Comparison of ENCODE assay signal across 8 cellular contexts in the genomic region with DNA sequence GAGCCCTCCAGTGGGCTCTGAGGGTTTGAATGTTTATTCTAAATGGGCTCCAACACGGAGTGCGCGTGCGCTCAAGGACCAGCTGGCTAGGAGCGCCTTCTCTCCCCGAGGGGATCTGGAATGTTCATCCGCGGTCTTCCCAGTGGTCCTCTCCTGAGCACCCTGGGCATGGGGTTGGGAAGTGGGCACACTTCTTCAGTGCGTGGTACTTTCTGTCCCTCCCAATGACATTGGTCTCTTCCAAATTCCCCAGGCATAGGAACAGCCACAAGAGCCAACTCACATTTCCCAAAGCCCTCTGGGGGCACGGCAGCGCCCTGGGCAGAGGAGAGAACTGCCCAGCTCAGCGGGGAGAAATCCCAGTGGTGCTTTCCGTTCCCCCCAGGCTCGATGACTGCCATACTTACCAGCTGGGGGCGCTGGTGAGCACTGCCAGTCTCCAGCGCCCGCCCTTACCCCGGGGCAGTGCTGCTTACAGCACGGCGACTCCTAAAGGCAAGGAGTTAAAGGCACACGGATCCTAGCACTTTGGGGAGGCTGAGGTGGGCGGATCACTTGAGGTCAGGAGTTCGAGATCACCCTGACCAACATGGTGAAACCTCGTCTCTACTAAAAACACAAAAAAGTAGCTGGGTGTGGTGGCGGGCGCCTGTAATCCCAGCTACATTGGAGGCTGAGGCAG. TPM values are rescaled to one million over a fixed set of nuclear protein-coding genes. Genes with fewer than 3 reads are reported as not detected.
DNase-seq lines count a peak whose midpoint lies in the region; ATAC-seq, FAIRE-seq and TF ChIP-seq lines count a peak whose summit lies in the region.

No MANE protein-coding gene starts in this region.

- H3K27me3 ChIP-seq in ACC112 (ENCODE audit: insufficient read depth, low read length) (peaks cover 20% of the 10 kb centered on the region), HCT116 (ENCODE audit: insufficient read depth, low read length) (no peaks in the 10 kb centered on the region), K562 (ENCODE audit: control insufficient read depth in 2 of 2, insufficient read depth in 2 of 2, low read length in 2 of 2) (no peaks in the 10 kb centered on the region), skeletal muscle satellite cell (ENCODE audit: control insufficient read depth, insufficient read depth, low read length) (peaks cover 34% of the 10 kb centered on the region)

- ATAC-seq in HCT116: peak; percentile 88
- peak; percentile 91 for ATAC-seq in K562
- ATAC-seq in HG02973 (IDR thresholded peaks at IDR 0.05; ENCODE audit: unreplicated experiment): no peak

- H3K9ac ChIP-seq in HCT116 (ENCODE audit: low read length) (peak overlapping the region; percentile 44), K562 (ENCODE audit: insufficient read depth in 1 of 2, low read depth in 2 of 2, low read length in 2 of 2) (peak overlapping the region; percentile 59 to 89), skeletal muscle satellite cell (ENCODE audit: low read depth, low read length) (no peak overlapping the region)

- H3K4me2 ChIP-seq in HCT116 (ENCODE audit: low read length): peak overlapping the region; percentile 85
- peak overlapping the region; percentile 97 for H3K4me2 ChIP-seq in K562 (ENCODE audit: insufficient read depth, low read length)
- peak overlapping the region; percentile 63 for H3K4me2 ChIP-seq in skeletal muscle satellite cell (ENCODE audit: low read length)

- TF ChIP-seq EP300 in K562 (IDR thresholded peaks at IDR 0.05; ENCODE audit: low read length): no peak

- DNase-seq in HCT116 (ENCODE audit: low read depth, low spot score) (peak; percentile 88), T-helper 9 cell (peak; percentile 53), K562 (ENCODE audit: extremely low read depth in 1 of 4, low spot score in 3 of 4) (peak; percentile 91 to 93 (median 92)), GF-D8 (lab: John Stamatoyannopoulos, UW) (no peak)

- no peaks in the 10 kb centered on the region for H3K79me2 ChIP-seq in ACC112 (ENCODE audit: control insufficient read depth, insufficient read depth, low read length, unreplicated experiment)
- H3K79me2 ChIP-seq in HCT116 (ENCODE audit: insufficient read depth, low read length): no peaks in the 10 kb centered on the region
- H3K79me2 ChIP-seq in K562 (ENCODE audit: control insufficient read depth, insufficient read depth, low read length): no peaks in the 10 kb centered on the region

- no peaks in the 10 kb centered on the region for H3K9me2 ChIP-seq in HCT116 (ENCODE audit: insufficient read depth)

- peaks cover 9% of the 10 kb centered on the region for H3K4me1 ChIP-seq in ACC112 (ENCODE audit: control insufficient read depth, insufficient read depth, low read length, unreplicated experiment)
- H3K4me1 ChIP-seq in HCT116 (ENCODE audit: control insufficient read depth in 1 of 2, insufficient read depth in 2 of 2, low read length in 2 of 2): peaks cover 16 to 19% of the 10 kb centered on the region in 2 experiments; a peak in 3 of 4 replicates
- H3K4me1 ChIP-seq in K562 (replicated peaks in 1 of 2; ENCODE audit: control insufficient read depth in 2 of 2, insufficient read depth in 2 of 2, low read length in 2 of 2): peaks cover 6 to 39% of the 10 kb centered on the region in 2 experiments
- H3K4me1 ChIP-seq in skeletal muscle satellite cell (ENCODE audit: control insufficient read depth, insufficient read depth, low read length): peaks cover 14% of the 10 kb centered on the region

- TF ChIP-seq POLR2A in HCT116 (IDR thresholded peaks at IDR 0.05; ENCODE audit: borderline replicate concordance, extremely low read depth, insufficient read depth, insufficient read length) (no peak), K562 (conservative IDR thresholded peaks at IDR 0.05) (no peak)

- H3K4me3 ChIP-seq in ACC112 (ENCODE audit: low read depth, low read length) (peak overlapping the region; percentile 74), HCT116 (replicated peaks in 1 of 2; ENCODE audit: low read depth in 1 of 2, low read length in 2 of 2) (peak overlapping the region; percentile 38 to 57), K562 (peak overlapping the region; percentile 40), iPS-11a (ENCODE audit: low read depth, low read length) (peak overlapping the region; percentile 44), skeletal muscle satellite cell (ENCODE audit: low read length) (peak overlapping the region; percentile 43)

- peak; percentile 90 for FAIRE-seq in K562 (lab: Jason Lieb, UNC)

- peak overlapping the region; percentile 81 for H3K27ac ChIP-seq in ACC112 (ENCODE audit: low read depth, low read length)
- H3K27ac ChIP-seq in HCT116 (ENCODE audit: low read depth, low read length): peak overlapping the region; percentile 79
- peak overlapping the region; percentile 64 for H3K27ac ChIP-seq in K562 (ENCODE audit: extremely low read depth, low read depth, low read length)

- in situ Hi-C loops in K562 (cut with MboI): no loop called here

- TF ChIP-seq RAD21 in HCT116 (IDR thresholded peaks at IDR 0.05; ENCODE audit: low read depth): peak; percentile 80
- peak; percentile 75 to 77 for TF ChIP-seq RAD21 in K562 (CRISPR knock-in tag; conservative IDR thresholded peaks at IDR 0.05 in 1 of 2, IDR thresholded peaks at IDR 0.05 in 1 of 2)

- H2AFZ ChIP-seq in ACC112 (ENCODE audit: low read length, unreplicated experiment): peak overlapping the region; percentile 65
- peak overlapping the region; percentile 83 for H2AFZ ChIP-seq in HCT116 (ENCODE audit: low read depth, low read length, poor library complexity, severe bottlenecking)
- peak overlapping the region; percentile 95 for H2AFZ ChIP-seq in K562 (ENCODE audit: low read depth, low read length)

- no peaks in the 10 kb centered on the region for H3K36me3 ChIP-seq in ACC112 (ENCODE audit: insufficient read depth, low read length)
- no peaks in the 10 kb centered on the region for H3K36me3 ChIP-seq in HCT116 (ENCODE audit: control insufficient read depth in 1 of 2, insufficient read depth in 2 of 2, low read length in 2 of 2)
- no peaks in the 10 kb centered on the region for H3K36me3 ChIP-seq in K562 (ENCODE audit: control insufficient read depth, insufficient read depth, low read length)
- no peaks in the 10 kb centered on the region for H3K36me3 ChIP-seq in skeletal muscle satellite cell (ENCODE audit: insufficient read depth, low read length)

- 6% methylated on average over 23 of the region's 26 CpGs for WGBS in K562 (ENCODE audit: insufficient coverage, low coverage, missing lambda C conversion rate)

- peak; percentile 92 to 99 (median 96) for TF ChIP-seq CTCF in HCT116 (IDR thresholded peaks at IDR 0.05 in 2 of 3, conservative IDR thresholded peaks at IDR 0.05 in 1 of 3; ENCODE audit: borderline replicate concordance in 1 of 3, insufficient read depth in 1 of 3, low read depth in 2 of 3, low read length in 2 of 3)
- TF ChIP-seq CTCF in K562 (IDR thresholded peaks at IDR 0.05 in 2 of 3, conservative IDR thresholded peaks at IDR 0.05 in 1 of 3; ENCODE audit: insufficient read depth in 2 of 3, low read depth in 1 of 3, low read length in 3 of 3): peak; percentile 95 to 99 (median 97)

- POLR2A ChIA-PET in HCT116 (lab: Charles Lee) (interaction anchor here (0.7 to 1.5 kb wide), 6 partner anchors 53 to 221 kb away, joined by 3 to 5 read pairs (median 3); a partner anchor contains a TSS), K562 (lab: Yijun Ruan, JAX) (interaction anchor here (0.6 to 2.4 kb wide), 13 partner anchors 8 to 365 kb away, joined by 3 to 12 read pairs (median 5); a partner anchor contains a TSS)

- H3K9me1 ChIP-seq in K562 (ENCODE audit: control insufficient read depth, insufficient read depth, low read length): no peaks in the 10 kb centered on the region

- intact Hi-C loops in HCT116 (cut with micrococcal nuclease) (loop anchor here (2.0 kb wide), 2 partner anchors 52 to 90 kb away; no protein-coding TSS in a partner anchor), K562 (cut with micrococcal nuclease) (loop anchor here (5.0 kb wide), 1 partner anchor 52 kb away; no protein-coding TSS in a partner anchor)

- H4K20me1 ChIP-seq in HCT116 (ENCODE audit: insufficient read depth) (no peaks in the 10 kb centered on the region), K562 (replicated peaks; ENCODE audit: control insufficient read depth, insufficient read depth, low read length) (no peaks in the 10 kb centered on the region)

- CTCF ChIA-PET in HCT116 (lab: Charles Lee): interaction anchor here (0.6 to 2.2 kb wide), 17 partner anchors 8 to 247 kb away, joined by 3 to 31 read pairs (median 4); a partner anchor contains a TSS
- CTCF ChIA-PET in K562 (lab: Yijun Ruan, JAX; ENCODE audit: low intra/inter-chr PET ratio): interaction anchor here (0.6 to 1.1 kb wide), 2 partner anchors 90 to 459 kb away, joined by 3 read pairs; no protein-coding TSS in a partner anchor

- H3K9me3 ChIP-seq in HCT116 (ENCODE audit: control insufficient read depth in 1 of 2, insufficient read depth in 1 of 2, low read depth in 1 of 2, low read length in 2 of 2) (no peaks in the 10 kb centered on the region), K562 (replicated peaks; ENCODE audit: control insufficient read depth, insufficient read depth, low read depth, low read length) (no peaks in the 10 kb centered on the region), skeletal muscle satellite cell (replicated peaks; ENCODE audit: low read length) (no peaks in the 10 kb centered on the region)

- no TSS peak for BruUV-seq in HCT116 (replicated peaks; lab: Mats Ljungman, UMichigan)
- BruUV-seq in K562 (replicated peaks; lab: Mats Ljungman, UMichigan): no TSS peak

- RAD21 ChIA-PET in HCT116 (lab: Charles Lee; ENCODE audit: low non-redundant PET in 1 of 2, low total read pairs in 2 of 2, uncharacterized antibody in 2 of 2, unreplicated experiment in 2 of 2): interaction anchor here in 1 of 2 experiments (1.1 kb wide), 1 partner anchor 90 kb away, joined by 4 read pairs; no protein-coding TSS in a partner anchor

RNA-seq across cellular contexts. Expression of a gene that starts 29.9 kb away (rescaled TPM):
- total RNA-seq in HCT116 (2021; ENCODE audit: unreplicated experiment) (not detected), K562 (2014; rRNA removed) (not detected in 2 replicates), K562 (2014; rRNA removed; fragmentation: Illumina TruSeq; extraction: Trizol) (not detected in 2 replicates), K562 (2015; rRNA removed; fragmentation: Illumina TruSeq; extraction: Trizol) (not detected in 2 replicates), K562 (2021) (not detected in 2 replicates)
- not detected in 2 replicates for polyA plus RNA-seq in HCT116 (2012)
- total RNA-seq in K562 (2011; cell fraction: chromatin; rRNA removed; ENCODE audit: low replicate concordance): not detected in 2 replicates
- not detected in 2 replicates for total RNA-seq in K562 (2011; cell fraction: nucleolus; rRNA removed)
- total RNA-seq in K562 (2011; cell fraction: nucleoplasm; rRNA removed): not detected in 2 replicates
- polyA plus RNA-seq in K562 (2011; rRNA removed) (0.12 TPM in 1 of 2 replicates, not detected in the other), K562 (2014; fragmentation: Illumina TruSeq; extraction: Trizol) (not detected in 2 replicates), K562 (2014; fragmentation: Nextera tagmentation; extraction: Ambion mirVana) (not detected), K562 (2014; rRNA removed) (not detected in 2 replicates)
- not detected in 2 replicates for polyA plus RNA-seq in K562 (2011; cell fraction: cytosol; rRNA removed)
- 0.21 TPM in 1 of 2 replicates, not detected in the other for polyA plus RNA-seq in K562 (2011; cell fraction: nucleus; rRNA removed)
- polyA plus RNA-seq in K562 (2012): not detected in 2 replicates
- polyA minus RNA-seq in K562 (2011; rRNA and poly(A)+ RNA removed): not detected in 2 replicates
- not detected in 2 replicates for polyA minus RNA-seq in K562 (2011; cell fraction: cytosol; rRNA and poly(A)+ RNA removed)
- not detected in 2 replicates for polyA minus RNA-seq in K562 (2011; cell fraction: nucleus; rRNA and poly(A)+ RNA removed)
- total RNA-seq in skeletal muscle satellite cell (2012; rRNA removed): not detected in 2 replicates

RNA-seq across cellular contexts. Expression of a gene that starts 36.0 kb away (rescaled TPM):
- total RNA-seq in HCT116 (2021; ENCODE audit: unreplicated experiment) (1.2 TPM), K562 (2014; rRNA removed) (5.0 and 6.1 TPM in 2 replicates), K562 (2014; rRNA removed; fragmentation: Illumina TruSeq; extraction: Trizol) (5.6 and 6.5 TPM in 2 replicates), K562 (2015; rRNA removed; fragmentation: Illumina TruSeq; extraction: Trizol) (5.8 and 6.5 TPM in 2 replicates), K562 (2021) (11.9 and 15.3 TPM in 2 replicates)
- polyA plus RNA-seq in HCT116 (2012): 2.1 and 3.1 TPM in 2 replicates
- 38.9 and 65.2 TPM in 2 replicates for total RNA-seq in K562 (2011; cell fraction: chromatin; rRNA removed; ENCODE audit: low replicate concordance)
- total RNA-seq in K562 (2011; cell fraction: nucleolus; rRNA removed): 20.8 and 22.5 TPM in 2 replicates
- 48.2 and 94.6 TPM in 2 replicates for total RNA-seq in K562 (2011; cell fraction: nucleoplasm; rRNA removed)
- polyA plus RNA-seq in K562 (2011; rRNA removed) (9.9 and 18.7 TPM in 2 replicates), K562 (2014; fragmentation: Illumina TruSeq; extraction: Trizol) (16.0 and 18.5 TPM in 2 replicates), K562 (2014; fragmentation: Nextera tagmentation; extraction: Ambion mirVana) (10 to 100 TPM; 16.9 to 21.9 TPM), K562 (2014; rRNA removed) (13.3 and 16.6 TPM in 2 replicates)
- polyA plus RNA-seq in K562 (2011; cell fraction: cytosol; rRNA removed): 10.0 and 10.8 TPM in 2 replicates
- 54.0 and 57.5 TPM in 2 replicates for polyA plus RNA-seq in K562 (2011; cell fraction: nucleus; rRNA removed)
- 14.4 and 28.3 TPM in 2 replicates for polyA plus RNA-seq in K562 (2012)
- 6.4 and 6.8 TPM in 2 replicates for polyA minus RNA-seq in K562 (2011; rRNA and poly(A)+ RNA removed)
- polyA minus RNA-seq in K562 (2011; cell fraction: cytosol; rRNA and poly(A)+ RNA removed): 7.1 and 10.8 TPM in 2 replicates
- polyA minus RNA-seq in K562 (2011; cell fraction: nucleus; rRNA and poly(A)+ RNA removed): 6.6 and 11.7 TPM in 2 replicates
- total RNA-seq in skeletal muscle satellite cell (2012; rRNA removed): not detected in 2 replicates
